In the genomic region with DNA sequence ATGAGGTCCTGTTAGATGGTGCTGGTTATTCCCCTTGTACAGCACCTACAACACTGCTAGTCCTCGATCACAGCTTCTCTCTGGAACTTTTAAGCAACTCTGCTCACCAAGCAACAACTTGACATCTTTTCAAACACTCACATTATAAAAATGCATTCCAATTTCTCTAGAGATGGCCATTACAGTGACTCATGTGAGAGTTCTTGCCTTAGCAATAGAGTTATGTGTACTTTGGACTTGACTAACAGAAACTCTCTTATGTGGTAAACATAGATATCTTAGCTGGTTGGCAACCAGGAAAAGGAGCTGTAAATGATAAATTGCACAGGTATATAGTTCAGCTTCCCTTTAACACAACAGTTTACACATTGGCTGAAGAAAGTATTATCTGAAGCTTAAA, we compare ENCODE assay signal across 11 cellular contexts.
DNase-seq lines count a peak whose midpoint lies in the region; ATAC-seq and TF ChIP-seq lines count a peak whose summit lies in the region.
"Had no signal": no experiment of that assay in that cellular context is flagged by ENCODE, and none has a peak within 500 bp of the region (broad histone marks: within the 10 kb centered on the region; RNA-seq: fewer than 3 reads in every experiment).

No MANE protein-coding gene starts in this region.

- no TSS peak for BruUV-seq in Calu3 (replicated peaks; lab: Mats Ljungman, UMichigan)
- BruUV-seq in mammary epithelial cell (replicated peaks; lab: Mats Ljungman, UMichigan), result no TSS peak

- H3K14ac ChIP-seq in mesenchymal stem cell (ENCODE audit: low read length in 2 of 2), result no peak overlapping the region

- H2BK15ac ChIP-seq in mesenchymal stem cell (ENCODE audit: low read depth, poor library complexity, severe bottlenecking), result no peak overlapping the region

- ATAC-seq in HG02973 (IDR thresholded peaks at IDR 0.05; ENCODE audit: unreplicated experiment), result peak; percentile 76

- H3K4me2 ChIP-seq in mammary epithelial cell (ENCODE audit: insufficient read depth, low read depth, low read length), result peak overlapping the region; percentile 15
- H3K4me2 ChIP-seq in mesenchymal stem cell (ENCODE audit: low read length, poor library complexity, severe bottlenecking), result no peak overlapping the region

- H3K4me3 Mint-ChIP-seq in Calu3 (ENCODE audit: low read depth, unreplicated experiment), result peak overlapping the region; percentile 64
- H3K4me3 Mint-ChIP-seq in activated naive CD4-positive, alpha-beta T cell treated with anti-CD3 and anti-CD28 coated beads for 36 hours, result no peak overlapping the region
- H3K4me3 Mint-ChIP-seq: central memory CD8-positive, alpha-beta T cell had no signal

- H3K18ac ChIP-seq in mesenchymal stem cell (ENCODE audit: low read depth in 1 of 2, low read length in 2 of 2), result peak overlapping the region in 1 of 2 experiments; percentile 24

- H3K27ac Mint-ChIP-seq in Calu3 (ENCODE audit: unreplicated experiment), result peak overlapping the region; percentile 99
- no peak overlapping the region for H3K27ac Mint-ChIP-seq in activated naive CD4-positive, alpha-beta T cell treated with anti-CD3 and anti-CD28 coated beads for 36 hours

- no peak overlapping the region for H3K4me3 ChIP-seq in mammary epithelial cell (replicated peaks in 1 of 3; ENCODE audit: insufficient read depth in 1 of 3, low read depth in 2 of 3, low read length in 3 of 3)
- H3K4me3 ChIP-seq in mesenchymal stem cell (ENCODE audit: insufficient read depth in 1 of 2, low read depth in 1 of 2, low read length in 2 of 2), result no peak overlapping the region
- H3K4me3 ChIP-seq in vagina, result no peak overlapping the region
- H3K4me3 ChIP-seq: SJCRH30 had no signal

- no peak overlapping the region for H2BK12ac ChIP-seq in mesenchymal stem cell (ENCODE audit: low read length in 2 of 2)

- H3K27me3 ChIP-seq in mammary epithelial cell (ENCODE audit: insufficient read depth, low read length) (no peaks in the 10 kb centered on the region), mesenchymal stem cell (ENCODE audit: control insufficient read depth in 1 of 2, insufficient read depth in 1 of 2, low read length in 2 of 2) (no peaks in the 10 kb centered on the region), vagina (no peaks in the 10 kb centered on the region)

- DNase-seq in Calu3 (peak; percentile 44), mammary epithelial cell (peak; percentile 93), mesenchymal stem cell (peak; percentile 92), vagina (ENCODE audit: extremely low spot score in 2 of 2) (no peak), GM13976 (ENCODE audit: low spot score) (no peak), NCI-H1694 treated with DMSO at 0.1 percent for 48 hours (lab: John Stamatoyannopoulos, UW) (no peak)
- DNase-seq in activated naive CD4-positive, alpha-beta T cell treated with anti-CD3 and anti-CD28 coated beads for 36 hours, result no peak
- DNase-seq: activated CD8-positive, alpha-beta memory T cell treated with anti-CD3 and anti-CD28 coated beads for 24 hours; SJCRH30 had no signal

- H3K36me3 Mint-ChIP-seq in Calu3 (ENCODE audit: insufficient read depth, unreplicated experiment), result peaks cover 22% of the 10 kb centered on the region
- H3K36me3 Mint-ChIP-seq in activated naive CD4-positive, alpha-beta T cell treated with anti-CD3 and anti-CD28 coated beads for 36 hours (ENCODE audit: low read depth), result no peaks in the 10 kb centered on the region

- H2AK5ac ChIP-seq in mesenchymal stem cell (ENCODE audit: low read length, severe bottlenecking), result no peak overlapping the region

- H3K9me3 Mint-ChIP-seq in Calu3 (ENCODE audit: low read depth, unreplicated experiment), result peaks cover 16% of the 10 kb centered on the region
- peaks cover 10% of the 10 kb centered on the region for H3K9me3 Mint-ChIP-seq in activated naive CD4-positive, alpha-beta T cell treated with anti-CD3 and anti-CD28 coated beads for 36 hours

- H3K9ac ChIP-seq in mammary epithelial cell (ENCODE audit: insufficient read depth, low read length) (peak overlapping the region; percentile 15), mesenchymal stem cell (ENCODE audit: low read length) (peak overlapping the region; percentile 73)

- H3K4me1 ChIP-seq in mammary epithelial cell (ENCODE audit: insufficient read depth, low read length) (peaks cover 28% of the 10 kb centered on the region), mesenchymal stem cell (ENCODE audit: control insufficient read depth, insufficient read depth, low read depth, low read length) (peaks cover 1% of the 10 kb centered on the region), vagina (no peaks in the 10 kb centered on the region)
- H3K4me1 ChIP-seq: SJCRH30 had no signal

- peaks cover 78% of the 10 kb centered on the region for H3K4me1 Mint-ChIP-seq in Calu3 (ENCODE audit: low read depth, unreplicated experiment)
- no peaks in the 10 kb centered on the region for H3K4me1 Mint-ChIP-seq in activated naive CD4-positive, alpha-beta T cell treated with anti-CD3 and anti-CD28 coated beads for 36 hours (ENCODE audit: low read depth)
- H3K4me1 Mint-ChIP-seq: central memory CD8-positive, alpha-beta T cell had no signal

- H3K36me3 ChIP-seq in mammary epithelial cell (ENCODE audit: insufficient read depth, low read length) (no peaks in the 10 kb centered on the region), mesenchymal stem cell (ENCODE audit: control insufficient read depth in 1 of 2, insufficient read depth in 2 of 2, low read depth in 1 of 2, low read length in 2 of 2) (no peaks in the 10 kb centered on the region), vagina (no peaks in the 10 kb centered on the region)
- H3K36me3 ChIP-seq: SJCRH30 had no signal

- no peak overlapping the region for H4K91ac ChIP-seq in mesenchymal stem cell (ENCODE audit: low read length)

- H4K20me1 ChIP-seq in mammary epithelial cell (ENCODE audit: insufficient read depth, low read length), result no peaks in the 10 kb centered on the region

- H3K79me1 ChIP-seq in mesenchymal stem cell (replicated peaks; ENCODE audit: low read length, poor library complexity, severe bottlenecking), result peaks cover 20% of the 10 kb centered on the region

- H3K27ac ChIP-seq in mammary epithelial cell (ENCODE audit: insufficient read depth, low read depth, low read length) (peak overlapping the region; percentile 89), mesenchymal stem cell (ENCODE audit: low read length, poor library complexity, severe bottlenecking) (peak overlapping the region; percentile 85), vagina (no peak overlapping the region)
- H3K27ac ChIP-seq: SJCRH30 had no signal

- H2AFZ ChIP-seq in mammary epithelial cell (ENCODE audit: low read depth, low read length), result no peak overlapping the region
- no peak overlapping the region for H2AFZ ChIP-seq in mesenchymal stem cell (ENCODE audit: low read depth, low read length)

- H3K9me3 ChIP-seq in mammary epithelial cell (replicated peaks; ENCODE audit: insufficient read depth, low read length) (peaks cover 15% of the 10 kb centered on the region), mesenchymal stem cell (ENCODE audit: control insufficient read depth, low read length) (peaks cover 24% of the 10 kb centered on the region), vagina (no peaks in the 10 kb centered on the region)
- H3K9me3 ChIP-seq: SJCRH30 had no signal

- dilution Hi-C loops in mammary epithelial cell (cut with HindIII; ENCODE audit: low sequenced_read_pairs), result loop anchor here (5.0 kb wide), 1 partner anchor 34 kb away; no protein-coding TSS in a partner anchor

- H3K4ac ChIP-seq in mesenchymal stem cell (ENCODE audit: low read depth in 1 of 2, low read length in 2 of 2), result no peak overlapping the region

- H3K27me3 Mint-ChIP-seq in Calu3 (ENCODE audit: unreplicated experiment), result no peaks in the 10 kb centered on the region
- no peaks in the 10 kb centered on the region for H3K27me3 Mint-ChIP-seq in activated naive CD4-positive, alpha-beta T cell treated with anti-CD3 and anti-CD28 coated beads for 36 hours (ENCODE audit: low read depth)
- H3K27me3 Mint-ChIP-seq: central memory CD8-positive, alpha-beta T cell had no signal

- H4K8ac ChIP-seq in mesenchymal stem cell (ENCODE audit: low read length), result no peak overlapping the region

- intact Hi-C loops in Calu3 (cut with micrococcal nuclease; ENCODE audit: unreplicated experiment), result no loop called here
- intact Hi-C loops in mammary epithelial cell (cut with micrococcal nuclease), result loop anchor here (5.0 kb wide), 1 partner anchor 114 kb away; no protein-coding TSS in a partner anchor
- intact Hi-C loops in activated naive CD4-positive, alpha-beta T cell treated with anti-CD3 and anti-CD28 coated beads for 36 hours (cut with micrococcal nuclease), result no loop called here
- intact Hi-C loops in vagina (cut with DNase I), result no loop called here

- peaks cover 23% of the 10 kb centered on the region for H3K79me2 ChIP-seq in mammary epithelial cell (ENCODE audit: insufficient read depth, low read length)

- H2BK5ac ChIP-seq in mesenchymal stem cell (ENCODE audit: low read depth, low read length, poor library complexity, severe bottlenecking), result no peak overlapping the region

- in situ Hi-C loops in mammary epithelial cell (cut with MboI; ENCODE audit: low sequenced_read_pairs in 2 of 2), result no loop called here
- in situ Hi-C loops in GM13976 (cut with MboI; ENCODE audit: low sequenced_read_pairs, unreplicated experiment), result no loop called here

- no peak overlapping the region for H3K23ac ChIP-seq in mesenchymal stem cell (ENCODE audit: low read length in 2 of 2)

- TF ChIP-seq CTCF in Calu3 (IDR thresholded peaks at IDR 0.05; ENCODE audit: unreplicated experiment) (no peak), mammary epithelial cell (conservative IDR thresholded peaks at IDR 0.05 in 1 of 2, IDR thresholded peaks at IDR 0.05 in 1 of 2; ENCODE audit: extremely low read depth in 1 of 2, insufficient read depth in 1 of 2, low read depth in 1 of 2, low read length in 2 of 2) (no peak), vagina (IDR thresholded peaks at IDR 0.05) (no peak), GM13976 (IDR thresholded peaks at IDR 0.05; ENCODE audit: borderline replicate concordance, control extremely low read depth, extremely low read depth, insufficient read depth, missing control alignments) (no peak)

- no peak for TF ChIP-seq POLR2A in vagina (IDR thresholded peaks at IDR 0.05)

- CTCF ChIA-PET in Calu3 (lab: Charles Lee) (interaction anchor here (0.7 to 3.3 kb wide), 15 partner anchors 9 to 216 kb away, joined by 3 to 69 read pairs (median 4); no protein-coding TSS in a partner anchor), mammary epithelial cell (lab: Charles Lee; ENCODE audit: low non-redundant PET) (interaction anchor here (0.6 to 1.1 kb wide), 3 partner anchors 88 to 217 kb away, joined by 3 to 6 read pairs (median 4); no protein-coding TSS in a partner anchor)
- CTCF ChIA-PET in activated naive CD4-positive, alpha-beta T cell treated with anti-CD3 and anti-CD28 coated beads for 36 hours (lab: Charles Lee), result no interaction called here

- H2BK120ac ChIP-seq in mesenchymal stem cell (ENCODE audit: low read depth, low read length), result no peak overlapping the region

- WGBS in mammary epithelial cell (ENCODE audit: low coverage, missing lambda C conversion rate), result 36% methylated on average over 1 of the region's 1 CpG
- 13% methylated on average over 1 of the region's 1 CpG for WGBS in mesenchymal stem cell

Comparison
In these comparisons a context has a peak if more than half of its experiments do, and no peak if none do; other contexts are left out.
1. DNase-seq: peak in Calu3 (single experiment), mammary epithelial cell (single experiment) and mesenchymal stem cell (single experiment); none in activated naive CD4-positive, alpha-beta T cell treated with anti-CD3 and anti-CD28 coated beads for 36 hours (single experiment), vagina (0 of 2), GM13976 (single experiment) and NCI-H1694 treated with DMSO at 0.1 percent for 48 hours (single experiment).